Comparison of ENCODE assay signal across 10 cellular contexts in the genomic region with DNA sequence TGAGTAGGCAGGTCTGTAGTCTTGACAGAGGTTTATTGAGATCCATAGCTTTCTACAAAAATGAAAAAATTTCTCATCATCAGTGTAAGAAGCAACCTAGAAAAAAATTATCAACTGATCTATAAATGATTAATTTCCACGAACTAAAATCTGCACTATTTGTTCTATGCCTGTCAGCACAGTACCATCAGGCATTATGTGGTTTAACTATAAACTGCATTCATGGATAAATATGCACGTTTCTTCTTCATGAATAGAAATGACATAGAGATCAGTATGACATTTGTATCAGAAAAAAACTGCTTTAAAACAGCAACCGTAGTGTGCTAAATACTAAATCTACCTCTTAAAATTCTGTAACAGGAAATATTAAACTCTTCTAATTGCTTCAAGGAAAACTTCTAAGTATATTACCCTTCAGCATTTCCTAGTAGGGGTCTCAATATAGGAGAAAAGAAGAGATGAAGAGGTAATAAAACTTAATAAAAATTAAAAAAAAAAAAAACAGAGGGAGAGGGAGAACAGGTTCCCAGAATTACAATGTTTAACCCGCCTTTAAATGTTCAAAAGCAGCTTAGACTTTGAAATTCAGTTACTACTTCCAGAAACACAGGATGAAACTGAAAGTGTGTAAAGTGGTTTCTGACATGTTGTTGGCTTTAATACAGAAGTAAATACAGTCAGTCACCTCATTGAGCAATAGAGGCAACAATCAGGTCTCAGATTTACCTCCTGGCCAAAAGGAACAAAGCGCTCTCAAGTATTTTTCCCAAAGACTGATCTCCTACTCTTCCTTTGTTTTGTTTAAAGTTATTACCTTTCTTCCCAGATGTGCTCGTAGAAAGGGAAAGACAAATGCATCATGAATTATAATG.
A peak's percentile ranks its signal among the peaks of the same experiment; 100 is the strongest.
DNase-seq lines count a peak whose midpoint lies in the region; ATAC-seq and TF ChIP-seq lines count a peak whose summit lies in the region.
"Had no signal": no experiment of that assay in that cellular context is flagged by ENCODE, and none has a peak within 500 bp of the region (broad histone marks: within the 10 kb centered on the region; RNA-seq: fewer than 3 reads in every experiment).

No MANE protein-coding gene starts in this region.

- POLR2A ChIA-PET in PC-9 (lab: Charles Lee; ENCODE audit: unreplicated experiment), result no interaction called here

- no peaks in the 10 kb centered on the region for H3K9me3 ChIP-seq in mammary epithelial cell (replicated peaks; ENCODE audit: insufficient read depth, low read length)
- H3K9me3 ChIP-seq in PC-9 (ENCODE audit: insufficient read depth, low read depth), result no peaks in the 10 kb centered on the region

- H4K20me1 ChIP-seq in mammary epithelial cell (ENCODE audit: insufficient read depth, low read length), result no peaks in the 10 kb centered on the region
- H4K20me1 ChIP-seq in PC-9 (ENCODE audit: insufficient read depth), result no peaks in the 10 kb centered on the region

- H3K79me2 ChIP-seq in mammary epithelial cell (ENCODE audit: insufficient read depth, low read length), result peaks cover 4% of the 10 kb centered on the region
- H3K79me2 ChIP-seq in PC-9 (ENCODE audit: low read depth), result no peaks in the 10 kb centered on the region

- 73% methylated on average over 6 of the region's 6 CpGs for WGBS in mammary epithelial cell (ENCODE audit: low coverage, missing lambda C conversion rate)

- ATAC-seq in GM19463 (IDR thresholded peaks at IDR 0.05; ENCODE audit: unreplicated experiment), result peak; percentile 81
- peak; percentile 84 for ATAC-seq in HG03432 (IDR thresholded peaks at IDR 0.05; ENCODE audit: unreplicated experiment)

- no peak overlapping the region for H3K27ac ChIP-seq in mammary epithelial cell (ENCODE audit: insufficient read depth, low read depth, low read length)
- no peak overlapping the region for H3K27ac ChIP-seq in PC-9
- H3K27ac ChIP-seq in substantia nigra (ENCODE audit: low read depth, low read length, poor library complexity, severe bottlenecking), result no peak overlapping the region
- H3K27ac ChIP-seq: cardiac muscle cell had no signal

- TF ChIP-seq CTCF in AG10803 (conservative IDR thresholded peaks at IDR 0.05; ENCODE audit: low read length) (no peak), mammary epithelial cell (conservative IDR thresholded peaks at IDR 0.05 in 1 of 2, IDR thresholded peaks at IDR 0.05 in 1 of 2; ENCODE audit: extremely low read depth in 1 of 2, insufficient read depth in 1 of 2, low read depth in 1 of 2, low read length in 2 of 2) (no peak), PC-9 (conservative IDR thresholded peaks at IDR 0.05) (no peak)

- H3K4me2 ChIP-seq in mammary epithelial cell (ENCODE audit: insufficient read depth, low read depth, low read length) (no peak overlapping the region), PC-9 (no peak overlapping the region)

- peaks cover 3% of the 10 kb centered on the region; the same call in 1 of the 2 replicates for H3K9me2 ChIP-seq in PC-9 (ENCODE audit: insufficient read depth)

- in situ Hi-C loops in mammary epithelial cell (cut with MboI; ENCODE audit: low sequenced_read_pairs in 2 of 2), result no loop called here

- intact Hi-C loops in mammary epithelial cell (cut with micrococcal nuclease) (no loop called here), PC-9 (cut with micrococcal nuclease; ENCODE audit: unreplicated experiment) (no loop called here)

- H3F3A ChIP-seq in PC-9 (ENCODE audit: insufficient read depth, low read depth), result no peaks in the 10 kb centered on the region

- peaks cover 5% of the 10 kb centered on the region for H3K4me1 ChIP-seq in mammary epithelial cell (ENCODE audit: insufficient read depth, low read length)
- H3K4me1 ChIP-seq in PC-9 (replicated peaks; ENCODE audit: insufficient read depth), result no peaks in the 10 kb centered on the region

- DNase-seq in AG10803 (ENCODE audit: low read depth), result peak; percentile 11
- peak; percentile 44 for DNase-seq in mammary epithelial cell
- no peak for DNase-seq in PC-9
- no peak for DNase-seq in NCI-H446 treated with DMSO at 0.1 percent for 48 hours (lab: John Stamatoyannopoulos, UW)
- DNase-seq in substantia nigra (lab: John Stamatoyannopoulos, UW), result no peak
- DNase-seq in stimulated activated CD4-positive, alpha-beta T cell treated with anti-CD3 and anti-CD28 coated beads, Interleukin-2, amount 100 ng/mL, for 24 hours, result no peak
- DNase-seq: DMS79 treated with DMSO at 0.1 percent for 48 hours had no signal

- CTCF ChIA-PET in mammary epithelial cell (lab: Charles Lee; ENCODE audit: low non-redundant PET) (no interaction called here), PC-9 (lab: Charles Lee) (no interaction called here)

- H2AFZ ChIP-seq in mammary epithelial cell (ENCODE audit: low read depth, low read length), result no peak overlapping the region
- H2AFZ ChIP-seq in PC-9, result no peak overlapping the region

- no peak overlapping the region for H3K4me3 ChIP-seq in AG10803 (ENCODE audit: low read length)
- H3K4me3 ChIP-seq in mammary epithelial cell (replicated peaks in 1 of 3; ENCODE audit: insufficient read depth in 1 of 3, low read depth in 2 of 3, low read length in 3 of 3), result no peak overlapping the region
- no peak overlapping the region for H3K4me3 ChIP-seq in PC-9
- H3K4me3 ChIP-seq: cardiac muscle cell had no signal

- BruUV-seq in mammary epithelial cell (replicated peaks; lab: Mats Ljungman, UMichigan) (no TSS peak), PC-9 (replicated peaks; lab: Mats Ljungman, UMichigan) (no TSS peak)

- H3K27me3 ChIP-seq in mammary epithelial cell (ENCODE audit: insufficient read depth, low read length) (no peaks in the 10 kb centered on the region), PC-9 (ENCODE audit: insufficient read depth, low read depth) (no peaks in the 10 kb centered on the region)
- H3K27me3 ChIP-seq: cardiac muscle cell had no signal

- no peak overlapping the region for H3K9ac ChIP-seq in mammary epithelial cell (ENCODE audit: insufficient read depth, low read length)

- H3K36me3 ChIP-seq in mammary epithelial cell (ENCODE audit: insufficient read depth, low read length) (peaks cover 1% of the 10 kb centered on the region), PC-9 (ENCODE audit: low read depth) (no peaks in the 10 kb centered on the region)
- H3K36me3 ChIP-seq: cardiac muscle cell had no signal

- dilution Hi-C loops in mammary epithelial cell (cut with HindIII; ENCODE audit: low sequenced_read_pairs), result no loop called here

Comparison
In these comparisons a context has a peak if more than half of its experiments do, and no peak if none do; other contexts are left out.
1. DNase-seq: peak in AG10803 (single experiment) and mammary epithelial cell (single experiment); none in PC-9 (0 of 2), NCI-H446 treated with DMSO at 0.1 percent for 48 hours (single experiment), substantia nigra (0 of 49) and stimulated activated CD4-positive, alpha-beta T cell treated with anti-CD3 and anti-CD28 coated beads, Interleukin-2, amount 100 ng/mL, for 24 hours (0 of 2).